Comparison of ENCODE assay signal across 1 cellular context in genomic region chr3:13882876-13883275, GRCh38.
TF ChIP-seq lines count a peak whose summit lies in the region.

No MANE protein-coding gene starts in this region.

TF ChIP-seq in SK-N-SH treated with all-trans-retinoic acid at 6 μM for 48 hours, 23 proteins besides CTCF, POLR2A, EP300 and RAD21 (continued from another document):
- TF ChIP-seq TSHZ2 (CRISPR knock-in tag; IDR thresholded peaks at IDR 0.05) (no peak), PATZ1 (CRISPR knock-in tag; IDR thresholded peaks at IDR 0.05; ENCODE audit: borderline replicate concordance) (no peak), ISL1 (CRISPR knock-in tag; IDR thresholded peaks at IDR 0.05) (no peak), TOX (CRISPR knock-in tag; IDR thresholded peaks at IDR 0.05; ENCODE audit: borderline replicate concordance) (no peak), CSDC2 (CRISPR knock-in tag; IDR thresholded peaks at IDR 0.05) (no peak), RARB (CRISPR knock-in tag; IDR thresholded peaks at IDR 0.05) (no peak), ZFP30 (CRISPR knock-in tag; IDR thresholded peaks at IDR 0.05) (no peak), ZNF70 (CRISPR knock-in tag; IDR thresholded peaks at IDR 0.05) (no peak), BACH2 (CRISPR knock-in tag; IDR thresholded peaks at IDR 0.05; ENCODE audit: borderline replicate concordance) (no peak), POU6F1 (CRISPR knock-in tag; IDR thresholded peaks at IDR 0.05; ENCODE audit: borderline replicate concordance, low read depth) (no peak), OSR1 (CRISPR knock-in tag; IDR thresholded peaks at IDR 0.05) (no peak), GLIS3 (CRISPR knock-in tag; IDR thresholded peaks at IDR 0.05) (no peak)
